Comparison of ENCODE assay signal across 31 cellular contexts in the genomic region with DNA sequence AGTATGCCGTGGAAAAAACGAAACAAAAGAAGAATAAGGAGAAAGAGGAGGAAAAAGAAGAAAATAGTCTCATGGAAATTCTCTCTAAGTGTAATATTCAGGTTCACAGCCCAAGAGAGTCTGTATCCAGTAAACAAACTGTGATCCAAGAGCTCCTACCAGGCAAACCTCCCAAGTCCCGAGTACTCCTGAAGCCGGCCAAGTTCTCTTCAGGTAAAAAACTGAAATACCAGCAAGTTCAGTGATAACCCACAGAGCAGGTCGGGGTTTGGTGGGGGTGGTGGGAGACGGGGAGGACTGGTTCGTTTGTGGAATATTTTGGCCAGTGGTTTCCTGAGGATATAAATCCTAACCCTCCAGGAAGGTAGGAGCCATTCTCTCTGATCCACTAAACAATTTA. TPM values are rescaled to one million over a fixed set of nuclear protein-coding genes. Genes with fewer than 3 reads are reported as not detected.
"Had no signal": no experiment of that assay in that cellular context is flagged by ENCODE, and none has a peak within 500 bp of the region (broad histone marks: within the 10 kb centered on the region; RNA-seq: fewer than 3 reads in every experiment).

No MANE protein-coding gene starts in this region.

- H3K36me3 ChIP-seq: brain microvascular endothelial cell, SJSA1 had no signal

- H3K27ac ChIP-seq: brain microvascular endothelial cell, KMS-11, SJSA1 had no signal

- H3K27me3 Mint-ChIP-seq: activated CD8-positive, alpha-beta T cell treated with anti-CD3 and anti-CD28 coated beads for 36 hours; activated naive CD8-positive, alpha-beta T cell; activated T-cell treated with anti-CD3 and anti-CD28 coated beads, Interleukin-2, amount 50 U/mL, for 24 hours had no signal

- H3K4me1 ChIP-seq: SJSA1 had no signal

- H3K4me3 Mint-ChIP-seq: activated CD4-positive, alpha-beta T cell treated with anti-CD3 and anti-CD28 coated beads, Interleukin-2, amount 10 ng/mL, durations not matched to agents 24 days and 14 days; activated CD8-positive, alpha-beta T cell treated with anti-CD3 and anti-CD28 coated beads for 36 hours; activated naive CD4-positive, alpha-beta T cell treated with anti-CD3 and anti-CD28 coated beads for 36 hours; activated naive CD8-positive, alpha-beta T cell; activated naive CD8-positive, alpha-beta T cell treated with anti-CD3 and anti-CD28 coated beads, Interleukin-2, amount 50 U/mL, for 24 hours; activated T-cell treated with anti-CD3 and anti-CD28 coated beads, Interleukin-2, amount 50 U/mL, for 24 hours; T-helper 1 cell treated with Interleukin-12 subunit alpha and Interleukin-12 subunit beta and Interleukin-4 antibody, amounts not matched to agents 30 μg/mL and 1 μg/mL, for 36 hours; T-helper 2 cell treated with Interferon-gamma antibody and Interleukin-4, amounts not matched to agents 5 μg/mL and 100 μg/mL, for 36 hours had no signal

- H3K27ac Mint-ChIP-seq: activated CD4-positive, alpha-beta T cell treated with anti-CD3 and anti-CD28 coated beads, Interleukin-2, amount 10 ng/mL, durations not matched to agents 24 days and 14 days; activated CD8-positive, alpha-beta T cell treated with anti-CD3 and anti-CD28 coated beads for 36 hours; activated naive CD4-positive, alpha-beta T cell treated with anti-CD3 and anti-CD28 coated beads for 36 hours; activated naive CD8-positive, alpha-beta T cell; activated naive CD8-positive, alpha-beta T cell treated with anti-CD3 and anti-CD28 coated beads, Interleukin-2, amount 50 U/mL, for 24 hours; activated T-cell treated with anti-CD3 and anti-CD28 coated beads, Interleukin-2, amount 50 U/mL, for 24 hours; activated T-helper 2 cell treated with anti-CD3 and anti-CD28 coated beads, Interferon-gamma antibody, Interleukin-2, Interleukin-4, amounts not matched to agents 10 μg/mL and 5 μg/mL and 100 μg/mL, durations not matched to agents 14 hours and 24 hours and 36 hours; T-helper 1 cell treated with Interleukin-12 subunit alpha and Interleukin-12 subunit beta and Interleukin-4 antibody, amounts not matched to agents 30 μg/mL and 1 μg/mL, for 36 hours; T-helper 2 cell treated with Interferon-gamma antibody and Interleukin-4, amounts not matched to agents 5 μg/mL and 100 μg/mL, for 36 hours had no signal

- H3K4me1 Mint-ChIP-seq: activated CD4-positive, alpha-beta T cell treated with anti-CD3 and anti-CD28 coated beads, Interleukin-2, amount 10 ng/mL, durations not matched to agents 24 days and 14 days had no signal

- ATAC-seq: activated CD8-positive, alpha-beta T cell treated with anti-CD3 and anti-CD28 coated beads for 36 hours; activated naive CD8-positive, alpha-beta T cell treated with anti-CD3 and anti-CD28 coated beads, Interleukin-2, amount 50 U/mL, for 24 hours; Panc1 had no signal

- H3K9me3 Mint-ChIP-seq: activated CD4-positive, alpha-beta T cell treated with anti-CD3 and anti-CD28 coated beads, Interleukin-2, amount 10 ng/mL, durations not matched to agents 24 days and 14 days; activated CD8-positive, alpha-beta T cell treated with anti-CD3 and anti-CD28 coated beads for 36 hours; activated naive CD4-positive, alpha-beta T cell treated with anti-CD3 and anti-CD28 coated beads for 36 hours; activated naive CD8-positive, alpha-beta T cell treated with anti-CD3 and anti-CD28 coated beads, Interleukin-2, amount 50 U/mL, for 24 hours; activated T-cell treated with anti-CD3 and anti-CD28 coated beads, Interleukin-2, amount 50 U/mL, for 24 hours; activated T-helper 2 cell treated with anti-CD3 and anti-CD28 coated beads, Interferon-gamma antibody, Interleukin-2, Interleukin-4, amounts not matched to agents 10 μg/mL and 5 μg/mL and 100 μg/mL, durations not matched to agents 14 hours and 24 hours and 36 hours; T-helper 1 cell treated with Interleukin-12 subunit alpha and Interleukin-12 subunit beta and Interleukin-4 antibody, amounts not matched to agents 30 μg/mL and 1 μg/mL, for 36 hours; T-helper 2 cell treated with Interferon-gamma antibody and Interleukin-4, amounts not matched to agents 5 μg/mL and 100 μg/mL, for 36 hours had no signal

- FAIRE-seq: TTC549 had no signal

- H3K9me3 ChIP-seq: SJSA1, SK-N-SH had no signal

- DNase-seq: activated CD4-positive, alpha-beta T cell treated with anti-CD3 and anti-CD28 coated beads, Interleukin-2, amount 10 ng/mL, durations not matched to agents 24 days and 14 days; activated CD4-positive, alpha-beta T cell treated with anti-CD3 and anti-CD28 coated beads, Interleukin-2, amount 50 U/mL, for 4 hours; activated CD8-positive, alpha-beta T cell treated with anti-CD3 and anti-CD28 coated beads for 36 hours; activated gamma-delta T cell; activated naive CD4-positive, alpha-beta T cell treated with anti-CD3 and anti-CD28 coated beads for 36 hours; activated naive CD8-positive, alpha-beta T cell treated with anti-CD3 and anti-CD28 coated beads, Interleukin-2, amount 50 U/mL, for 24 hours; activated T-cell treated with anti-CD3 and anti-CD28 coated beads, Interleukin-2, amount 50 U/mL, for 24 hours; anterior cingulate cortex; brain microvascular endothelial cell; central memory CD4-positive, alpha-beta T cell; NCI-H1105; NCI-H1417 treated with DMSO at 0.1 percent for 48 hours; NCI-H187 treated with DMSO at 0.1 percent for 48 hours; NCI-H2081; NCI-H2171 treated with DMSO at 0.1 percent for 48 hours; NCI-H2227 treated with DMSO at 0.1 percent for 48 hours; NCI-H446 treated with DMSO at 0.1 percent for 48 hours; NCI-H524; NCI-H69; NCI-H82; SHP77 treated with DMSO at 0.1 percent for 48 hours; SK-N-SH had no signal

- H3K27me3 ChIP-seq: brain microvascular endothelial cell, SJSA1 had no signal

- H3K9ac ChIP-seq: KMS-11, SK-N-SH had no signal

- H3K4me2 ChIP-seq: KMS-11, SK-N-SH had no signal

- H3K9me2 ChIP-seq: SK-N-SH had no signal

- H3K4me3 ChIP-seq: SJSA1 had no signal

RNA-seq across cellular contexts. Expression of a gene that starts 28.6 kb away (rescaled TPM):
- total RNA-seq: activated CD8-positive, alpha-beta T cell treated with anti-CD3 and anti-CD28 coated beads for 36 hours; activated T-helper 2 cell treated with anti-CD3 and anti-CD28 coated beads, Interferon-gamma antibody, Interleukin-2, Interleukin-4, amounts not matched to agents 10 μg/mL and 5 μg/mL and 100 μg/mL, durations not matched to agents 14 hours and 24 hours and 36 hours; LHCN-M2 had no signal
